In genomic region chr6:36946526-36946925, GRCh38 we compare ENCODE assay signal across 16 cellular contexts. TPM values are rescaled to one million over a fixed set of nuclear protein-coding genes. Genes with fewer than 3 reads are reported as not detected.
DNase-seq lines count a peak whose midpoint lies in the region; ATAC-seq and TF ChIP-seq lines count a peak whose summit lies in the region.
"Had no signal": no experiment of that assay in that cellular context is flagged by ENCODE, and none has a peak within 500 bp of the region (broad histone marks: within the 10 kb centered on the region; RNA-seq: fewer than 3 reads in every experiment).

No MANE protein-coding gene starts in this region.

- no peak overlapping the region for H3K4me3 Mint-ChIP-seq in endothelial cell (ENCODE audit: unreplicated experiment)
- H3K4me3 Mint-ChIP-seq: CD14-positive monocyte had no signal

- H3K27me3 ChIP-seq in BLaER1 = no peaks in the 10 kb centered on the region

- no peaks in the 10 kb centered on the region for H3K27me3 Mint-ChIP-seq in endothelial cell (ENCODE audit: unreplicated experiment)

- no peak overlapping the region for H3K27ac Mint-ChIP-seq in endothelial cell (ENCODE audit: unreplicated experiment)

- H3K9ac ChIP-seq in BLaER1 = no peak overlapping the region

- peaks cover 35% of the 10 kb centered on the region for H3K4me1 ChIP-seq in BLaER1

- TF ChIP-seq CTCF in endothelial cell (IDR thresholded peaks at IDR 0.05; ENCODE audit: unreplicated experiment) = no peak

- H3K36me3 ChIP-seq in BLaER1 = no peaks in the 10 kb centered on the region

- H4K20me1 ChIP-seq in BLaER1 = no peaks in the 10 kb centered on the region

- 0 out of 2 replicates have a peak overlapping the region, but pooled peaks have one; percentile 4 for H3K4me2 ChIP-seq in BLaER1

- no peak overlapping the region for H3K27ac ChIP-seq in BLaER1
- H3K27ac ChIP-seq: 22Rv1 had no signal

- H3K36me3 Mint-ChIP-seq in endothelial cell (ENCODE audit: low read depth, unreplicated experiment) = no peaks in the 10 kb centered on the region
- H3K36me3 Mint-ChIP-seq: CD14-positive monocyte had no signal

- H3K9me3 ChIP-seq in BLaER1 = no peaks in the 10 kb centered on the region

- DNase-seq in NCI-H1417 (lab: John Stamatoyannopoulos, UW) (peak in 2 of 3 experiments; percentile 8 to 25), NCI-H1417 treated with DMSO at 0.1 percent for 48 hours (lab: John Stamatoyannopoulos, UW) (no peak), SW480 (ENCODE audit: low spot score) (peak; percentile 26), mesenteric fat pad (ENCODE audit: low spot score) (peak; percentile 82), EL (no peak), endothelial cell (ENCODE audit: low spot score) (no peak)
- DNase-seq: GDM1, NCI-H1694, NCI-H446, NCI-H748 treated with DMSO at 0.1 percent for 48 hours had no signal

- peaks cover 19% of the 10 kb centered on the region for H3K4me1 Mint-ChIP-seq in endothelial cell (ENCODE audit: unreplicated experiment)
- H3K4me1 Mint-ChIP-seq: CD14-positive monocyte had no signal

- no peak for ATAC-seq in GM21619 (IDR thresholded peaks at IDR 0.05; ENCODE audit: unreplicated experiment)
- ATAC-seq: K562, Right ventricle myocardium inferior had no signal

- no peaks in the 10 kb centered on the region for H3K9me3 Mint-ChIP-seq in endothelial cell (ENCODE audit: unreplicated experiment)

- no peak overlapping the region for H3K4me3 ChIP-seq in BLaER1
- H3K4me3 ChIP-seq: K562 had no signal

RNA-seq across cellular contexts. Expression of gene PI16, which starts 8.0 kb away (rescaled TPM):
- total RNA-seq in mesenteric fat pad (22.5 TPM), endothelial cell (ENCODE audit: unreplicated experiment) (20.5 TPM)

RNA-seq across cellular contexts. Expression of gene MTCH1, which starts 39.5 kb away (rescaled TPM):
- total RNA-seq in mesenteric fat pad = 169 TPM
- total RNA-seq in endothelial cell (ENCODE audit: unreplicated experiment) = 304 TPM

RNA-seq across cellular contexts. Expression of gene FGD2, which starts 58.9 kb away (rescaled TPM):
- total RNA-seq in mesenteric fat pad (32.6 TPM), endothelial cell (ENCODE audit: unreplicated experiment) (0.10 TPM)
- total RNA-seq: K562 had no signal

Comparison
In these comparisons a context has a peak if more than half of its experiments do, and no peak if none do; other contexts are left out.
1. DNase-seq: peak in NCI-H1417 (2 of 3), SW480 (single experiment) and mesenteric fat pad (single experiment); none in NCI-H1417 treated with DMSO at 0.1 percent for 48 hours (single experiment), EL (single experiment) and endothelial cell (single experiment).
2. RNA of gene FGD2, which starts 58.9 kb away (total RNA-seq): 32.6 TPM in mesenteric fat pad (single experiment); 0.10 TPM in endothelial cell (single experiment); every median in the first group is over 10 times any median in the second.